In genomic region chr14:54567634-54568561, GRCh38 we compare ENCODE assay signal across 8 cellular contexts. TPM values are rescaled to one million over a fixed set of nuclear protein-coding genes. Genes with fewer than 3 reads are reported as not detected.
DNase-seq lines count a peak whose midpoint lies in the region; ATAC-seq and TF ChIP-seq lines count a peak whose summit lies in the region.

No MANE protein-coding gene starts in this region.

- peak overlapping the region; percentile 49 for H2AFZ ChIP-seq in hepatocyte

- H3K4me3 ChIP-seq in astrocyte of the cerebellum (ENCODE audit: low read depth, low read length), result peak overlapping the region; percentile 74
- H3K4me3 ChIP-seq in hepatocyte, result peak overlapping the region; percentile 92
- peak overlapping the region; percentile 65 to 66 for H3K4me3 ChIP-seq in prostate gland

- WGBS in hepatocyte (ENCODE audit: low lambda C conversion rate, missing lambda C conversion rate), result 2% methylated on average over 25 of the region's 70 CpGs
- WGBS in prostate gland, result under 1% methylated on average over 64 of the region's 70 CpGs

- POLR2A ChIA-PET in HEK293T (lab: Yijun Ruan, JAX), result interaction anchor here (0.9 to 2.8 kb wide), 6 partner anchors 14 to 237 kb away, joined by 3 to 32 read pairs (median 3); partner anchors contain the start of gene CGRRF1

- H3K9me2 ChIP-seq in hepatocyte (replicated peaks; ENCODE audit: insufficient read depth), result no peaks in the 10 kb centered on the region

- H3K4me1 ChIP-seq in hepatocyte (ENCODE audit: insufficient read depth), result peaks cover 15% of the 10 kb centered on the region
- H3K4me1 ChIP-seq in prostate gland (replicated peaks), result no peaks in the 10 kb centered on the region

- peaks cover 40% of the 10 kb centered on the region for H3K79me2 ChIP-seq in hepatocyte

- intact Hi-C loops in prostate gland (cut with DNase I), result loop anchor here (2.0 kb wide), 1 partner anchor 109 kb away; no protein-coding TSS in a partner anchor

- peak; percentile 33 for DNase-seq in CD1c-positive myeloid dendritic cell (ENCODE audit: extremely low spot score)
- peak; percentile 48 for DNase-seq in HEK293T (ENCODE audit: extremely low spot score)
- DNase-seq in T follicular helper cell (ENCODE audit: low read depth), result peak; percentile 20
- DNase-seq in astrocyte of the cerebellum (ENCODE audit: low read depth), result no peak
- peak; percentile 75 for DNase-seq in hepatocyte (ENCODE audit: low spot score)
- peak; percentile 37 for DNase-seq in prostate gland (ENCODE audit: low spot score)
- no peak for DNase-seq in kidney glomerular epithelial cell (lab: John Stamatoyannopoulos, UW)

- H3K36me3 ChIP-seq in hepatocyte (replicated peaks; ENCODE audit: insufficient read depth, low read depth) (no peaks in the 10 kb centered on the region), prostate gland (no peaks in the 10 kb centered on the region)

- no peak for ATAC-seq in HG03439 (IDR thresholded peaks at IDR 0.05; ENCODE audit: unreplicated experiment)

- in situ Hi-C loops in astrocyte of the cerebellum (cut with HindIII; ENCODE audit: low sequenced_read_pairs), result loop anchor here (5.0 kb wide), 1 partner anchor 84 kb away; no protein-coding TSS in a partner anchor

- peak overlapping the region; percentile 91 for H3K4me2 ChIP-seq in hepatocyte

- CTCF ChIA-PET in HEK293T (lab: Yijun Ruan, JAX), result interaction anchor here (0.6 to 3.4 kb wide), 3 partner anchors 8 to 206 kb away, joined by 4 to 26 read pairs (median 4); no protein-coding TSS in a partner anchor

- H3K27ac ChIP-seq in hepatocyte (peak overlapping the region; percentile 97), prostate gland (peak overlapping the region; percentile 93 to 97)

- H4K20me1 ChIP-seq in hepatocyte (ENCODE audit: insufficient read depth, poor library complexity, severe bottlenecking), result peaks cover 13% of the 10 kb centered on the region

- no peaks in the 10 kb centered on the region for H3K27me3 ChIP-seq in hepatocyte
- H3K27me3 ChIP-seq in prostate gland (replicated peaks; ENCODE audit: insufficient read depth), result no peaks in the 10 kb centered on the region

- no peak for TF ChIP-seq CTCF in astrocyte of the cerebellum (IDR thresholded peaks at IDR 0.05; ENCODE audit: low read depth, low read length, missing control alignments)
- TF ChIP-seq CTCF in hepatocyte (IDR thresholded peaks at IDR 0.05; ENCODE audit: poor library complexity), result peak; percentile 17
- TF ChIP-seq CTCF in prostate gland (IDR thresholded peaks at IDR 0.05), result no peak

- H3K9me3 ChIP-seq in hepatocyte (ENCODE audit: low read depth) (no peaks in the 10 kb centered on the region), prostate gland (no peaks in the 10 kb centered on the region)

- TF ChIP-seq POLR2A in prostate gland (IDR thresholded peaks at IDR 0.05), result no peak

TF ChIP-seq in HEK293T, 16 proteins besides CTCF, POLR2A, EP300 and RAD21:
- TF ChIP-seq TARDBP (IDR thresholded peaks at IDR 0.05) (no peak), L3MBTL2 (conservative IDR thresholded peaks at IDR 0.05) (peak; percentile 24; the same call in 1 of the 2 replicates), ZNF384 (IDR thresholded peaks at IDR 0.05) (no peak)

RNA-seq across cellular contexts. Expression of gene SAMD4A, which starts 1.0 kb away (rescaled TPM):
- total RNA-seq in hepatocyte (15.7 and 17.9 TPM in 2 replicates), prostate gland (10 to 100 TPM; 18.1 to 38.5 TPM)
- 10.5 and 11.7 TPM in 2 replicates for polyA plus RNA-seq in hepatocyte

RNA-seq across cellular contexts. Expression of gene CGRRF1, which starts 58.2 kb away (rescaled TPM):
- total RNA-seq in hepatocyte (24.9 and 27.0 TPM in 2 replicates), prostate gland (10 to 100 TPM; 17.1 to 25.7 TPM)
- 20.7 and 22.9 TPM in 2 replicates for polyA plus RNA-seq in hepatocyte

Comparison
In these comparisons a context has a peak if more than half of its experiments do, and no peak if none do; other contexts are left out.
1. DNase-seq: peak in CD1c-positive myeloid dendritic cell (single experiment), HEK293T (single experiment), T follicular helper cell (single experiment), hepatocyte (single experiment) and prostate gland (single experiment); none in astrocyte of the cerebellum (single experiment) and kidney glomerular epithelial cell (single experiment).
2. Peak in every context shown above with its lines, with median percentiles within 50 percentile points of each other: H3K4me3 ChIP-seq.